ENCODE assay signal across 22 cellular contexts in genomic region chr4:124738994-124739393, GRCh38.
"Had no signal": no experiment of that assay in that cellular context is flagged by ENCODE, and none has a peak within 500 bp of the region (broad histone marks: within the 10 kb centered on the region; RNA-seq: fewer than 3 reads in every experiment).

No MANE protein-coding gene starts in this region.

- H3K9me3 Mint-ChIP-seq: activated naive CD4-positive, alpha-beta T cell treated with anti-CD3 and anti-CD28 coated beads, Interleukin-2, amount 50 U/mL, for 72 hours; activated T-cell treated with anti-CD3 and anti-CD28 coated beads, Interleukin-2, amount 50 U/mL, for 24 hours; activated T-helper 17 cell treated with anti-CD3 and anti-CD28 coated beads, Interleukin-2, amount 50 U/mL, for 72 hours; brain; naive thymus-derived CD4-positive, alpha-beta T cell; stimulated activated naive CD8-positive, alpha-beta T cell treated with anti-CD3 and anti-CD28 coated beads, Interleukin-15, Interleukin-2, amounts not matched to agents 100 ng/mL and 50 ng/mL, for 24 hours had no signal

- ATAC-seq: activated naive CD4-positive, alpha-beta T cell treated with anti-CD3 and anti-CD28 coated beads, Interleukin-2, amount 50 U/mL, for 72 hours; activated T-helper 17 cell treated with anti-CD3 and anti-CD28 coated beads, Interleukin-2, amount 50 U/mL, for 72 hours; left lobe of liver; lower lobe of right lung; naive thymus-derived CD4-positive, alpha-beta T cell; right cardiac atrium; upper lobe of right lung had no signal

- H3K4me1 Mint-ChIP-seq: activated T-helper 17 cell treated with anti-CD3 and anti-CD28 coated beads, Interleukin-2, amount 50 U/mL, for 72 hours; brain; immature natural killer cell; naive thymus-derived CD4-positive, alpha-beta T cell had no signal

- H3K27me3 Mint-ChIP-seq: activated T-cell treated with anti-CD3 and anti-CD28 coated beads, Interleukin-2, amount 50 U/mL, for 24 hours; activated T-helper 17 cell treated with anti-CD3 and anti-CD28 coated beads, Interleukin-2, amount 50 U/mL, for 72 hours had no signal

- DNase-seq: activated CD4-positive, alpha-beta T cell treated with anti-CD3 and anti-CD28 coated beads, Interleukin-2, amount 50 U/mL, for 4 hours; activated CD8-positive, alpha-beta memory T cell treated with anti-CD3 and anti-CD28 coated beads for 24 hours; activated CD8-positive, alpha-beta memory T cell treated with anti-CD3 and anti-CD28 coated beads, Interleukin-2, amount 50 U/mL, for 4 hours; activated T-cell treated with anti-CD3 and anti-CD28 coated beads, Interleukin-2, amount 50 U/mL, for 24 hours; aorta; erythroblast; foreskin fibroblast; immature natural killer cell; lower lobe of right lung; naive thymus-derived CD4-positive, alpha-beta T cell; ovary; right cardiac atrium; stimulated activated CD4-positive, alpha-beta T cell treated with anti-CD3 and anti-CD28 coated beads, Interleukin-4, amount 100 ng/mL, for 4 hours; substantia nigra; T-helper 1 cell; thyroid gland; upper lobe of right lung had no signal

- H3K4me3 Mint-ChIP-seq: activated T-cell treated with anti-CD3 and anti-CD28 coated beads, Interleukin-2, amount 50 U/mL, for 24 hours; activated T-helper 17 cell treated with anti-CD3 and anti-CD28 coated beads, Interleukin-2, amount 50 U/mL, for 72 hours; brain; immature natural killer cell; naive thymus-derived CD4-positive, alpha-beta T cell; stimulated activated naive CD8-positive, alpha-beta T cell treated with anti-CD3 and anti-CD28 coated beads, Interleukin-15, Interleukin-2, amounts not matched to agents 100 ng/mL and 50 ng/mL, for 24 hours had no signal

- H3K36me3 Mint-ChIP-seq: activated naive CD4-positive, alpha-beta T cell treated with anti-CD3 and anti-CD28 coated beads, Interleukin-2, amount 50 U/mL, for 72 hours; brain; immature natural killer cell; naive thymus-derived CD4-positive, alpha-beta T cell had no signal

- H3K27ac Mint-ChIP-seq: activated naive CD4-positive, alpha-beta T cell treated with anti-CD3 and anti-CD28 coated beads, Interleukin-2, amount 50 U/mL, for 72 hours; activated T-cell treated with anti-CD3 and anti-CD28 coated beads, Interleukin-2, amount 50 U/mL, for 24 hours; activated T-helper 17 cell treated with anti-CD3 and anti-CD28 coated beads, Interleukin-2, amount 50 U/mL, for 72 hours; brain; immature natural killer cell; naive thymus-derived CD4-positive, alpha-beta T cell; stimulated activated naive CD8-positive, alpha-beta T cell treated with anti-CD3 and anti-CD28 coated beads, Interleukin-15, Interleukin-2, amounts not matched to agents 100 ng/mL and 50 ng/mL, for 24 hours had no signal
